Comparison of ENCODE assay signal across 10 cellular contexts in genomic region chr15:99909914-99910313, GRCh38.
DNase-seq lines count a peak whose midpoint lies in the region; ATAC-seq and TF ChIP-seq lines count a peak whose summit lies in the region.
"Had no signal": no experiment of that assay in that cellular context is flagged by ENCODE, and none has a peak within 500 bp of the region (broad histone marks: within the 10 kb centered on the region; RNA-seq: fewer than 3 reads in every experiment).

No MANE protein-coding gene starts in this region.

- peak overlapping the region; percentile 26 for H3K27ac Mint-ChIP-seq in endodermal cell
- H3K27ac Mint-ChIP-seq: natural killer cell had no signal

- H3K9me3 Mint-ChIP-seq in endodermal cell: no peaks in the 10 kb centered on the region
- H3K9me3 Mint-ChIP-seq: natural killer cell had no signal

- H3K4me3 Mint-ChIP-seq in endodermal cell: no peak overlapping the region
- H3K4me3 Mint-ChIP-seq: natural killer cell had no signal

- H3K9ac ChIP-seq in endodermal cell (ENCODE audit: extremely low read depth, low read length, poor library complexity, severe bottlenecking): no peak overlapping the region

- H3K27ac ChIP-seq in endodermal cell (ENCODE audit: low read depth, low read length) (no peak overlapping the region), upper lobe of right lung (no peak overlapping the region)

- H3K27me3 ChIP-seq in endodermal cell (ENCODE audit: control insufficient read depth, insufficient read depth, low read length, poor library complexity, severe bottlenecking) (no peaks in the 10 kb centered on the region), upper lobe of right lung (no peaks in the 10 kb centered on the region)

- peak; percentile 84 for ATAC-seq in Right ventricle myocardium superior (ENCODE audit: poor library complexity)
- ATAC-seq in upper lobe of right lung: peak; percentile 67
- ATAC-seq in HG03025 (IDR thresholded peaks at IDR 0.05; ENCODE audit: low FRiP score, unreplicated experiment): no peak
- no peak for ATAC-seq in GM19467 (IDR thresholded peaks at IDR 0.05; ENCODE audit: unreplicated experiment)
- ATAC-seq: natural killer cell had no signal

- H3K36me3 ChIP-seq in endodermal cell (ENCODE audit: control insufficient read depth, insufficient read depth, low read length) (no peaks in the 10 kb centered on the region), upper lobe of right lung (no peaks in the 10 kb centered on the region)

- no peaks in the 10 kb centered on the region for H3K36me3 Mint-ChIP-seq in endodermal cell (ENCODE audit: low read depth)
- H3K36me3 Mint-ChIP-seq: natural killer cell had no signal

- H3K4me3 ChIP-seq in endodermal cell (ENCODE audit: low read length) (no peak overlapping the region), upper lobe of right lung (no peak overlapping the region)

- WGBS in endodermal cell (ENCODE audit: insufficient coverage in 1 of 2, insufficient read length in 1 of 2), 2 experiments: 49 to 59% methylated on average over 2 to 6 of the region's 6 CpGs

- H3K27me3 Mint-ChIP-seq in endodermal cell (ENCODE audit: insufficient read depth): no peaks in the 10 kb centered on the region

- peak; percentile 79 for TF ChIP-seq CTCF in endodermal cell (conservative IDR thresholded peaks at IDR 0.05)
- peak; percentile 12 for TF ChIP-seq CTCF in upper lobe of right lung (IDR thresholded peaks at IDR 0.05)

- intact Hi-C loops in Right ventricle myocardium superior (cut with DNase I): no loop called here
- intact Hi-C loops in cardiac septum (cut with DNase I): no loop called here
- intact Hi-C loops in upper lobe of right lung (cut with DNase I): no loop called here

- H3K9me3 ChIP-seq in endodermal cell (ENCODE audit: control insufficient read depth, low read length) (no peaks in the 10 kb centered on the region), upper lobe of right lung (no peaks in the 10 kb centered on the region)

- DNase-seq in Right ventricle myocardium superior (no peak), cardiac septum (ENCODE audit: low spot score) (no peak), NCI-H524 treated with DMSO at 0.1 percent for 48 hours (lab: John Stamatoyannopoulos, UW) (peak; percentile 18), endodermal cell (peak; percentile 80), upper lobe of right lung (no peak), NCI-H2081 (lab: John Stamatoyannopoulos, UW) (no peak)
- DNase-seq: COR-L47, natural killer cell had no signal

- H3K4me1 ChIP-seq in endodermal cell (ENCODE audit: control insufficient read depth, insufficient read depth, low read length) (no peaks in the 10 kb centered on the region), upper lobe of right lung (no peaks in the 10 kb centered on the region)

- H3K4me1 Mint-ChIP-seq in endodermal cell: peaks cover 2% of the 10 kb centered on the region
- H3K4me1 Mint-ChIP-seq: natural killer cell had no signal

Comparison
In these comparisons a context has a peak if more than half of its experiments do, and no peak if none do; other contexts are left out.
1. ATAC-seq: peak in Right ventricle myocardium superior (single experiment) and upper lobe of right lung (single experiment); none in HG03025 (single experiment) and GM19467 (single experiment).
2. DNase-seq: peak in NCI-H524 treated with DMSO at 0.1 percent for 48 hours (single experiment) and endodermal cell (single experiment); none in Right ventricle myocardium superior (single experiment), cardiac septum (single experiment), upper lobe of right lung (single experiment) and NCI-H2081 (0 of 2).